Comparison of ENCODE assay signal across 21 cellular contexts in the genomic region with DNA sequence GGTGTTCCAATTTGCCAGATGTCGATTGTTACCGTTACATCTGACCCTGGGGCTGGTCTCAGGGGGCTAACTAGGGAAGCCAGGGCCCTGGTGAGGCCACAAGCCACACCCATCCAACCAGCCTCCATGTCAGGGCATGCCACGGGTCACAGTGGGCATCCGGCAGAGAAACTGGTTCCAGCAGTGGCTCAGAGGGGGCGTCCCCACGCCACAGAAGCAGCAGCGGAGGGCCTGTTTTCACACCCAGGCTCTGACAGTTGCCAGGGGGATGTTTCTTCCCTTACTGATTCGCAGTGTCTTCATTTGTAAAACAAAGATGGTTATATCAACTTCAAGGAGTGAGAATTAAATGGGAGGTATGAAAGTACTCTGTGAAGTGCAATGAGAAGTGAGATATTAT.
DNase-seq lines count a peak whose midpoint lies in the region; ATAC-seq and TF ChIP-seq lines count a peak whose summit lies in the region.
"Had no signal": no experiment of that assay in that cellular context is flagged by ENCODE, and none has a peak within 500 bp of the region (broad histone marks: within the 10 kb centered on the region; RNA-seq: fewer than 3 reads in every experiment).

No MANE protein-coding gene starts in this region.

- H3K36me3 Mint-ChIP-seq in endodermal cell (ENCODE audit: low read depth), result no peaks in the 10 kb centered on the region
- H3K36me3 Mint-ChIP-seq: CD14-positive monocyte had no signal

- no peak for TF ChIP-seq RAD21 in IMR-90 (IDR thresholded peaks at IDR 0.05; ENCODE audit: low read length)

- H3K27me3 Mint-ChIP-seq in endodermal cell (ENCODE audit: insufficient read depth), result no peaks in the 10 kb centered on the region

- H3K14ac ChIP-seq in IMR-90 (replicated peaks; ENCODE audit: low read depth, low read length) (no peak overlapping the region), neuronal stem cell (ENCODE audit: low read length) (no peak overlapping the region)

- no peak overlapping the region for H2BK20ac ChIP-seq in IMR-90 (ENCODE audit: low read depth, low read length)

- CTCF ChIA-PET in IMR-90 (lab: Yijun Ruan, JAX), result no interaction called here

- DNase-seq in ELF-1 (ENCODE audit: low read depth, low spot score), result peak; percentile 34
- DNase-seq in IMR-90, result no peak
- DNase-seq in endodermal cell, result peak; percentile 77
- no peak for DNase-seq in neuronal stem cell (ENCODE audit: low spot score)
- DNase-seq in activated naive CD4-positive, alpha-beta T cell (lab: John Stamatoyannopoulos, UW), result no peak
- DNase-seq in activated gamma-delta T cell (lab: John Stamatoyannopoulos, UW), result no peak
- DNase-seq: CD8-positive, alpha-beta memory T cell; DMS79 treated with DMSO at 0.1 percent for 48 hours; HFFc6; KBM-7; MG63; NCI-H2029; NCI-H446 treated with DMSO at 0.1 percent for 48 hours; NCI-H526 treated with DMSO at 0.1 percent for 48 hours; PC-9 had no signal

- H4K20me1 ChIP-seq in IMR-90 (ENCODE audit: insufficient read depth, low read length), result no peaks in the 10 kb centered on the region

- no peaks in the 10 kb centered on the region for H3K9me3 ChIP-seq in IMR-90 (ENCODE audit: control insufficient read depth, insufficient read depth, low read length)
- no peaks in the 10 kb centered on the region for H3K9me3 ChIP-seq in endodermal cell (ENCODE audit: control insufficient read depth, low read length)
- H3K9me3 ChIP-seq in neuronal stem cell (replicated peaks in 1 of 2; ENCODE audit: control insufficient read depth in 2 of 2, insufficient read depth in 1 of 2, low read depth in 1 of 2, low read length in 2 of 2), result no peaks in the 10 kb centered on the region
- H3K9me3 ChIP-seq: A549, HAP-1, MG63, SJSA1 had no signal

- H3K27me3 ChIP-seq in IMR-90 (ENCODE audit: control insufficient read depth, insufficient read depth, low read length) (peaks cover 5% of the 10 kb centered on the region), endodermal cell (ENCODE audit: control insufficient read depth, insufficient read depth, low read length, poor library complexity, severe bottlenecking) (no peaks in the 10 kb centered on the region), neuronal stem cell (ENCODE audit: control insufficient read depth in 3 of 3, insufficient read depth in 3 of 3, low read depth in 1 of 3, low read length in 3 of 3) (peaks cover 0 to 2% (median 0%) of the 10 kb centered on the region in 3 experiments)
- H3K27me3 ChIP-seq: MG63, SJSA1 had no signal

- H3K56ac ChIP-seq in IMR-90 (ENCODE audit: extremely low read depth, insufficient read depth, low read length), result no peak overlapping the region

- H2AK5ac ChIP-seq in IMR-90 (ENCODE audit: low read depth, low read length) (no peak overlapping the region), neuronal stem cell (ENCODE audit: low read depth, low read length) (peak overlapping the region; percentile 74)

- no peak for ATAC-seq in IMR-90 (ENCODE audit: low read depth)
- ATAC-seq in activated CD4-positive, CD25-positive, alpha-beta regulatory T cell treated with anti-CD3 and anti-CD28 coated beads, Interleukin-2, amount 50 U/mL, for 24 hours, result no peak
- ATAC-seq: A549, Right ventricle myocardium inferior had no signal

- intact Hi-C loops in IMR-90 (cut with micrococcal nuclease), result no loop called here

- BruUV-seq in IMR-90 (replicated peaks; lab: Mats Ljungman, UMichigan), result no TSS peak

- H2AFZ ChIP-seq in IMR-90 (replicated peaks; ENCODE audit: low read length, poor library complexity), result peak overlapping the region; percentile 21
- peak overlapping the region; percentile 56 for H2AFZ ChIP-seq in neuronal stem cell (ENCODE audit: low read length)
- H2AFZ ChIP-seq: PC-9 had no signal

- H3K4me3 ChIP-seq in IMR-90 (ENCODE audit: insufficient read depth, low read depth, low read length) (no peak overlapping the region), endodermal cell (ENCODE audit: low read length) (no peak overlapping the region), neuronal stem cell (ENCODE audit: low read length in 2 of 2) (no peak overlapping the region)
- H3K4me3 ChIP-seq: A549, HAP-1, MG63, PC-9, SJSA1 had no signal

- H3K9ac ChIP-seq in IMR-90 (ENCODE audit: low read depth, low read length), result no peak overlapping the region
- H3K9ac ChIP-seq in endodermal cell (ENCODE audit: extremely low read depth, low read length, poor library complexity, severe bottlenecking), result no peak overlapping the region
- H3K9ac ChIP-seq in neuronal stem cell (ENCODE audit: low read depth, low read length, poor library complexity), result no peak overlapping the region

- no peak overlapping the region for H3K27ac Mint-ChIP-seq in endodermal cell
- H3K27ac Mint-ChIP-seq: CD14-positive monocyte; CD8-positive, alpha-beta memory T cell; HFFc6 had no signal

- H3K4me3 Mint-ChIP-seq in endodermal cell, result no peak overlapping the region
- H3K4me3 Mint-ChIP-seq: CD14-positive monocyte; CD8-positive, alpha-beta memory T cell; HFFc6 had no signal

- dilution Hi-C loops in IMR-90 (cut with HindIII; ENCODE audit: low sequenced_read_pairs, unreplicated experiment), result no loop called here

- POLR2A ChIA-PET in IMR-90 (lab: Charles Lee; ENCODE audit: unreplicated experiment), result no interaction called here

- no peak overlapping the region for H2BK15ac ChIP-seq in IMR-90 (ENCODE audit: low read depth, low read length)
- H2BK15ac ChIP-seq in neuronal stem cell (ENCODE audit: low read length), result no peak overlapping the region

- TF ChIP-seq POLR2A in IMR-90 (IDR thresholded peaks at IDR 0.05; ENCODE audit: low read depth, low read length), result no peak

- no peak overlapping the region for H3K4ac ChIP-seq in IMR-90 (ENCODE audit: low read depth, low read length)
- no peak overlapping the region for H3K4ac ChIP-seq in neuronal stem cell (ENCODE audit: low read length)

- H3K4me2 ChIP-seq in IMR-90 (ENCODE audit: low read depth, low read length), result no peak overlapping the region
- H3K4me2 ChIP-seq in neuronal stem cell (ENCODE audit: insufficient read depth, low read length, poor library complexity, severe bottlenecking), result no peak overlapping the region
- H3K4me2 ChIP-seq: A549, PC-9 had no signal

- TF ChIP-seq CTCF in IMR-90 (conservative IDR thresholded peaks at IDR 0.05; ENCODE audit: low read depth, low read length) (no peak), endodermal cell (conservative IDR thresholded peaks at IDR 0.05) (no peak)

- no peaks in the 10 kb centered on the region for H3K79me1 ChIP-seq in IMR-90 (ENCODE audit: low read depth in 1 of 2, low read length in 2 of 2)
- no peaks in the 10 kb centered on the region for H3K79me1 ChIP-seq in neuronal stem cell (ENCODE audit: low read depth, low read length)

- no peak overlapping the region for H2BK12ac ChIP-seq in neuronal stem cell (ENCODE audit: low read length)

- H3K27ac ChIP-seq in IMR-90 (ENCODE audit: insufficient read depth, low read length), result no peak overlapping the region
- no peak overlapping the region for H3K27ac ChIP-seq in endodermal cell (ENCODE audit: low read depth, low read length)
- H3K27ac ChIP-seq in neuronal stem cell (replicated peaks; ENCODE audit: low read length), result no peak overlapping the region
- H3K27ac ChIP-seq: A549, PC-9, SJSA1 had no signal

- H3K9me1 ChIP-seq in IMR-90 (ENCODE audit: insufficient read depth, low read length), result peaks cover 4% of the 10 kb centered on the region; the same call in 1 of the 2 replicates

- no peak overlapping the region for H4K91ac ChIP-seq in IMR-90 (ENCODE audit: insufficient read depth, low read depth, low read length)
- no peak overlapping the region for H4K91ac ChIP-seq in neuronal stem cell (ENCODE audit: low read depth, low read length, poor library complexity)

- no peak overlapping the region for H2BK120ac ChIP-seq in IMR-90 (ENCODE audit: low read depth, low read length)
- no peak overlapping the region for H2BK120ac ChIP-seq in neuronal stem cell (ENCODE audit: low read depth, low read length)

- peaks cover 15% of the 10 kb centered on the region for H3K4me1 Mint-ChIP-seq in endodermal cell
- H3K4me1 Mint-ChIP-seq: CD14-positive monocyte; CD8-positive, alpha-beta memory T cell had no signal

- H4K8ac ChIP-seq in IMR-90 (ENCODE audit: low read depth in 2 of 2, low read length in 2 of 2) (no peak overlapping the region), neuronal stem cell (ENCODE audit: low read depth, low read length) (no peak overlapping the region)

- H3K4me1 ChIP-seq in IMR-90 (ENCODE audit: control insufficient read depth, insufficient read depth, low read length) (peaks cover 5% of the 10 kb centered on the region; the same call in 1 of the 2 replicates), endodermal cell (ENCODE audit: control insufficient read depth, insufficient read depth, low read length) (no peaks in the 10 kb centered on the region), neuronal stem cell (ENCODE audit: control insufficient read depth in 2 of 2, insufficient read depth in 1 of 2, low read depth in 1 of 2, low read length in 2 of 2) (no peaks in the 10 kb centered on the region)
- H3K4me1 ChIP-seq: A549, HAP-1, SJSA1 had no signal

- peaks cover 6% of the 10 kb centered on the region for H3K9me3 Mint-ChIP-seq in endodermal cell
- H3K9me3 Mint-ChIP-seq: HFFc6 had no signal

- peak overlapping the region; percentile 5 for H2AK9ac ChIP-seq in IMR-90 (replicated peaks; ENCODE audit: low read depth, low read length, poor library complexity)

- WGBS in IMR-90 (ENCODE audit: extremely low coverage in 2 of 2, insufficient read length in 1 of 2), 2 experiments, result no CpG with 5 or more reads among the region's 8 CpGs
- WGBS in endodermal cell (ENCODE audit: insufficient coverage in 1 of 2, insufficient read length in 1 of 2), 2 experiments, result 82 to 86% methylated on average over 5 to 8 of the region's 8 CpGs
- WGBS in neuronal stem cell (ENCODE audit: extremely low coverage in 2 of 2, insufficient read length in 2 of 2, insufficient replicate concordance in 1 of 2), 2 donors, result no CpG with 5 or more reads among the region's 8 CpGs

- H3K23ac ChIP-seq in IMR-90 (ENCODE audit: low read depth, low read length) (no peak overlapping the region), neuronal stem cell (ENCODE audit: low read depth, low read length, poor library complexity) (peak overlapping the region; percentile 65)

- H3K36me3 ChIP-seq in IMR-90 (ENCODE audit: control insufficient read depth, insufficient read depth, low read length), result no peaks in the 10 kb centered on the region
- no peaks in the 10 kb centered on the region for H3K36me3 ChIP-seq in endodermal cell (ENCODE audit: control insufficient read depth, insufficient read depth, low read length)
- no peaks in the 10 kb centered on the region for H3K36me3 ChIP-seq in neuronal stem cell (replicated peaks in 1 of 2; ENCODE audit: control insufficient read depth in 2 of 2, insufficient read depth in 2 of 2, low read length in 2 of 2)
- H3K36me3 ChIP-seq: HAP-1, MG63, SJSA1 had no signal

- no peak overlapping the region for H3K18ac ChIP-seq in IMR-90 (ENCODE audit: low read depth, low read length)
- H3K18ac ChIP-seq in neuronal stem cell (ENCODE audit: low read length), result peak overlapping the region; percentile 65

- in situ Hi-C loops in IMR-90 (cut with MboI; ENCODE audit: low sequenced_read_pairs), result no loop called here

- no peak overlapping the region for H4K5ac ChIP-seq in IMR-90 (ENCODE audit: low read depth, low read length)

- H2BK5ac ChIP-seq in IMR-90 (ENCODE audit: low read depth, low read length, poor library complexity, severe bottlenecking) (no peak overlapping the region), neuronal stem cell (ENCODE audit: low read length) (no peak overlapping the region)

TF ChIP-seq in IMR-90, 13 proteins besides CTCF, POLR2A, EP300 and RAD21 (continues in another document):
- TF ChIP-seq MAFK (IDR thresholded peaks at IDR 0.05; ENCODE audit: low read depth, low read length), result no peak

Comparison
In these comparisons a context has a peak if more than half of its experiments do, and no peak if none do; other contexts are left out.
1. DNase-seq: peak in ELF-1 (single experiment) and endodermal cell (single experiment); none in IMR-90 (single experiment), neuronal stem cell (single experiment), activated naive CD4-positive, alpha-beta T cell (0 of 4) and activated gamma-delta T cell (single experiment).